ENCODE assay signal across 1 cellular context in genomic region chr17:42078396-42079042, GRCh38.
TF ChIP-seq lines count a peak whose summit lies in the region.

No MANE protein-coding gene starts in this region.

TF ChIP-seq in A549, 52 proteins besides CTCF, POLR2A, EP300 and RAD21 (continued from another document):
- TF ChIP-seq USF2 (IDR thresholded peaks at IDR 0.05) (no peak), FOSL2 (IDR thresholded peaks at IDR 0.05) (no peak), FOSL2 (CRISPR knock-in tag; IDR thresholded peaks at IDR 0.05) (no peak), ELK1 (IDR thresholded peaks at IDR 0.05; ENCODE audit: low read depth, low read length) (no peak), CBX8 (IDR thresholded peaks at IDR 0.05) (no peak), HDAC2 (IDR thresholded peaks at IDR 0.05) (no peak), HOXB5 (CRISPR knock-in tag; IDR thresholded peaks at IDR 0.05) (no peak), HES2 (IDR thresholded peaks at IDR 0.05) (no peak), CHD2 (IDR thresholded peaks at IDR 0.05; ENCODE audit: low read length, partially characterized antibody) (no peak), RNF2 (IDR thresholded peaks at IDR 0.05; ENCODE audit: borderline replicate concordance, low read depth) (no peak)
